In genomic region chr7:30226593-30227268, GRCh38 we compare ENCODE assay signal across 8 cellular contexts. TPM values are rescaled to one million over a fixed set of nuclear protein-coding genes. Genes with fewer than 3 reads are reported as not detected.
DNase-seq lines count a peak whose midpoint lies in the region; TF ChIP-seq lines count a peak whose summit lies in the region.

No MANE protein-coding gene starts in this region.

- in situ Hi-C loops in KBM-7 (cut with MboI; ENCODE audit: low pct_unique_long_range_greater_than_20kb, low sequenced_read_pairs): no loop called here

- H3K27me3 ChIP-seq in A673 (replicated peaks; ENCODE audit: insufficient read depth, low read depth, low read length, poor library complexity): no peaks in the 10 kb centered on the region

- no peak overlapping the region for H3K27ac ChIP-seq in A673 (ENCODE audit: low read depth, low read length, poor library complexity, severe bottlenecking)
- peak overlapping the region in 1 of 2 donors; percentile 68 for H3K27ac ChIP-seq in coronary artery

- no peaks in the 10 kb centered on the region for H3K9me3 ChIP-seq in A673 (ENCODE audit: low read depth, low read length, poor library complexity, severe bottlenecking)

- CTCF ChIA-PET in A673 (lab: Charles Lee): no interaction called here

- H3K4me1 ChIP-seq in A673 (ENCODE audit: insufficient read depth, low read length, poor library complexity, severe bottlenecking): no peaks in the 10 kb centered on the region

- BruUV-seq in A673 (replicated peaks; lab: Mats Ljungman, UMichigan): no TSS peak

- no peaks in the 10 kb centered on the region for H3K36me3 ChIP-seq in A673 (ENCODE audit: insufficient read depth, low read length, poor library complexity, severe bottlenecking)

- intact Hi-C loops in A673 (cut with micrococcal nuclease; ENCODE audit: unreplicated experiment): no loop called here

- POLR2A ChIA-PET in A673 (lab: Charles Lee; ENCODE audit: low non-redundant PET): no interaction called here

- TF ChIP-seq CTCF in A673 (conservative IDR thresholded peaks at IDR 0.05; ENCODE audit: low read depth, low read length) (peak; percentile 44), coronary artery (IDR thresholded peaks at IDR 0.05) (no peak)

- H3K4me3 ChIP-seq in A673 (ENCODE audit: low read depth, low read length, poor library complexity, severe bottlenecking) (no peak overlapping the region), coronary artery (no peak overlapping the region)

- peak; percentile 7 for DNase-seq in A673 (ENCODE audit: low spot score)
- DNase-seq in HuH-7 (ENCODE audit: low spot score): peak; percentile 50
- DNase-seq in SHP77 treated with DMSO at 0.1 percent for 48 hours (lab: John Stamatoyannopoulos, UW): peak; percentile 71
- DNase-seq in kidney tubule cell (ENCODE audit: low spot score): peak; percentile 70
- DNase-seq in KBM-7: no peak
- no peak for DNase-seq in coronary artery (ENCODE audit: low spot score)
- no peak for DNase-seq in medulla oblongata (ENCODE audit: extremely low spot score)
- DNase-seq in nucleus accumbens (lab: John Stamatoyannopoulos, UW): no peak

RNA-seq across cellular contexts. Expression of gene ZNRF2, which starts 57.7 kb away (rescaled TPM):
- 7.9 and 8.1 TPM in 2 replicates for total RNA-seq in A673 (2021)

Comparison
In these comparisons a context has a peak if more than half of its experiments do, and no peak if none do; other contexts are left out.
1. DNase-seq: peak in A673 (single experiment), HuH-7 (single experiment), SHP77 treated with DMSO at 0.1 percent for 48 hours (single experiment) and kidney tubule cell (single experiment); none in KBM-7 (single experiment), coronary artery (single experiment), medulla oblongata (single experiment) and nucleus accumbens (0 of 56).